30 cellular contexts compared by ENCODE assay signal in genomic region chr5:61394078-61394701, GRCh38.
DNase-seq lines count a peak whose midpoint lies in the region; ATAC-seq, FAIRE-seq and TF ChIP-seq lines count a peak whose summit lies in the region.
"Had no signal": no experiment of that assay in that cellular context is flagged by ENCODE, and none has a peak within 500 bp of the region (broad histone marks: within the 10 kb centered on the region; RNA-seq: fewer than 3 reads in every experiment).

No MANE protein-coding gene starts in this region.

- peaks cover 97% of the 10 kb centered on the region for H3K79me2 ChIP-seq in astrocyte (ENCODE audit: insufficient read depth, low read length)

- peaks cover 85% of the 10 kb centered on the region for H4K20me1 ChIP-seq in astrocyte (ENCODE audit: insufficient read depth, low read length)

- H3K4me2 ChIP-seq in A549: 0 out of 3 replicates have a peak overlapping the region, but pooled peaks have one; percentile 5
- no peak overlapping the region for H3K4me2 ChIP-seq in astrocyte (ENCODE audit: low read length)
- H3K4me2 ChIP-seq: BLaER1 had no signal

- peak overlapping the region; percentile 77 for H3K27ac Mint-ChIP-seq in astrocyte (ENCODE audit: unreplicated experiment)
- H3K27ac Mint-ChIP-seq in T-helper 17 cell: no peak overlapping the region
- H3K27ac Mint-ChIP-seq: activated CD4-positive, alpha-beta T cell treated with anti-CD3 and anti-CD28 coated beads for 36 hours; stimulated activated effector memory CD8-positive, alpha-beta T cell treated with anti-CD3 and anti-CD28 coated beads, Interleukin-12 subunit alpha, Interleukin-12 subunit beta, amount 100 ng/mL, for 72 hours had no signal

- TF ChIP-seq RAD21 in A549 (conservative IDR thresholded peaks at IDR 0.05 in 1 of 2, IDR thresholded peaks at IDR 0.05 in 1 of 2): no peak

- no peak for FAIRE-seq in A549 (lab: Jason Lieb, UNC)
- no peak for FAIRE-seq in astrocyte (lab: Jason Lieb, UNC)
- FAIRE-seq: GM12891, urothelium cell line had no signal

- no peak for TF ChIP-seq POLR2A in A549 (IDR thresholded peaks at IDR 0.05; ENCODE audit: low read length)
- TF ChIP-seq POLR2A in body of pancreas (IDR thresholded peaks at IDR 0.05): no peak

- H3K4me1 ChIP-seq in A549 (peaks cover 30% of the 10 kb centered on the region), astrocyte (ENCODE audit: insufficient read depth, low read length) (peaks cover 8% of the 10 kb centered on the region), body of pancreas (no peaks in the 10 kb centered on the region)
- H3K4me1 ChIP-seq: suprapubic skin had no signal

- H3K4me1 Mint-ChIP-seq in astrocyte (ENCODE audit: low read depth, unreplicated experiment) (peaks cover 31% of the 10 kb centered on the region), T-helper 17 cell (peaks cover 12% of the 10 kb centered on the region)

- DNase-seq in A549 (ENCODE audit: low read depth in 1 of 2, low spot score in 1 of 2) (no peak), HS-5 (ENCODE audit: low read depth) (peak; percentile 20), astrocyte (ENCODE audit: low read depth) (peak; percentile 43), kidney tubule cell (ENCODE audit: low spot score) (peak; percentile 37), anterior cingulate cortex (lab: John Stamatoyannopoulos, UW) (no peak), body of pancreas (no peak), SIG-M5 (lab: John Stamatoyannopoulos, UW) (no peak), T-helper 17 cell (no peak)
- DNase-seq: ACHN; activated CD4-positive, alpha-beta T cell treated with anti-CD3 and anti-CD28 coated beads for 36 hours; activated CD8-positive, alpha-beta memory T cell treated with anti-CD3 and anti-CD28 coated beads for 24 hours; activated naive CD4-positive, alpha-beta T cell; activated T-cell treated with anti-CD3 and anti-CD28 coated beads, Interleukin-2, amount 50 U/mL, for 1 hour; COR-L47; cortex of kidney; DMS79; NCI-H1436; PC-3; SJCRH30; spleen; stimulated activated CD4-positive, alpha-beta T cell treated with anti-CD3 and anti-CD28 coated beads, Interleukin-2, amount 100 ng/mL, for 48 hours; T-helper 1 cell had no signal

- no peak overlapping the region for H2AFZ ChIP-seq in astrocyte (ENCODE audit: low read depth, low read length)

- H3K9me3 ChIP-seq in A549 (no peaks in the 10 kb centered on the region), astrocyte (ENCODE audit: insufficient read depth, low read depth, low read length) (no peaks in the 10 kb centered on the region), body of pancreas (no peaks in the 10 kb centered on the region), T-helper 17 cell (ENCODE audit: control insufficient read depth, low read length, poor library complexity, severe bottlenecking) (no peaks in the 10 kb centered on the region)
- H3K9me3 ChIP-seq: SJCRH30, spleen, suprapubic skin had no signal

- POLR2A ChIA-PET in A549 (lab: Yijun Ruan, JAX): no interaction called here

- no peak for TF ChIP-seq EP300 in A549 (IDR thresholded peaks at IDR 0.05)

- TF ChIP-seq CTCF in A549 (IDR thresholded peaks at IDR 0.05) (no peak), astrocyte (IDR thresholded peaks at IDR 0.05; ENCODE audit: insufficient read depth, low read depth, low read length) (no peak), body of pancreas (IDR thresholded peaks at IDR 0.05) (no peak)

- 84% methylated on average over 1 of the region's 1 CpG for WGBS in A549 (ENCODE audit: missing lambda C conversion rate)
- 94% methylated on average over 1 of the region's 1 CpG; no CpG with 5 or more reads in 1 of the 2 donors for WGBS in body of pancreas, 2 donors

- H3K9me3 Mint-ChIP-seq in astrocyte (ENCODE audit: unreplicated experiment): no peaks in the 10 kb centered on the region

- H3K4me3 ChIP-seq in A549 (no peak overlapping the region), astrocyte (ENCODE audit: insufficient read depth, low read depth, low read length) (no peak overlapping the region), body of pancreas (no peak overlapping the region)
- H3K4me3 ChIP-seq: BLaER1, SJCRH30, spleen, suprapubic skin had no signal

- no peak overlapping the region for H3K9ac ChIP-seq in astrocyte (ENCODE audit: low read length)
- H3K9ac ChIP-seq: BLaER1 had no signal

- peak; percentile 50 to 51; a peak in 4 of 6 replicates for ATAC-seq in A549
- ATAC-seq in body of pancreas: no peak
- no peak for ATAC-seq in T-helper 17 cell
- ATAC-seq: activated CD4-positive, alpha-beta T cell treated with anti-CD3 and anti-CD28 coated beads for 36 hours; HCT116; PC-3; stimulated activated effector memory CD8-positive, alpha-beta T cell treated with anti-CD3 and anti-CD28 coated beads, Interleukin-12 subunit alpha, Interleukin-12 subunit beta, amount 100 ng/mL, for 72 hours had no signal

- H3K27me3 ChIP-seq in astrocyte (ENCODE audit: insufficient read depth, low read length) (no peaks in the 10 kb centered on the region), body of pancreas (no peaks in the 10 kb centered on the region)
- H3K27me3 ChIP-seq: BLaER1, SJCRH30, spleen, suprapubic skin had no signal

- H3K36me3 ChIP-seq in astrocyte (ENCODE audit: insufficient read depth, low read length) (no peaks in the 10 kb centered on the region), body of pancreas (replicated peaks in 1 of 2; ENCODE audit: insufficient read depth in 1 of 2, low read depth in 2 of 2) (no peaks in the 10 kb centered on the region)
- H3K36me3 ChIP-seq: suprapubic skin had no signal

- H3K27ac ChIP-seq in A549 (peak overlapping the region in 1 of 2 experiments; percentile 23; a peak in 2 of 6 replicates), astrocyte (ENCODE audit: low read depth, low read length) (no peak overlapping the region), body of pancreas (no peak overlapping the region)
- H3K27ac ChIP-seq: BLaER1, HL-60, SJCRH30, spleen, suprapubic skin had no signal

- intact Hi-C loops in body of pancreas (cut with DNase I): no loop called here

- no peaks in the 10 kb centered on the region for H3K27me3 Mint-ChIP-seq in astrocyte (ENCODE audit: low read depth, unreplicated experiment)
- H3K27me3 Mint-ChIP-seq in T-helper 17 cell: no peaks in the 10 kb centered on the region
- H3K27me3 Mint-ChIP-seq: activated CD4-positive, alpha-beta T cell treated with anti-CD3 and anti-CD28 coated beads for 36 hours; IgD-negative memory B cell had no signal

- no peak overlapping the region for H3K4me3 Mint-ChIP-seq in astrocyte (ENCODE audit: unreplicated experiment)
- no peak overlapping the region for H3K4me3 Mint-ChIP-seq in T-helper 17 cell
- H3K4me3 Mint-ChIP-seq: activated CD4-positive, alpha-beta T cell treated with anti-CD3 and anti-CD28 coated beads for 36 hours; IgD-negative memory B cell; stimulated activated effector memory CD8-positive, alpha-beta T cell treated with anti-CD3 and anti-CD28 coated beads, Interleukin-12 subunit alpha, Interleukin-12 subunit beta, amount 100 ng/mL, for 72 hours had no signal

- CTCF ChIA-PET in A549 (lab: Yijun Ruan, JAX): interaction anchor here (1.0 to 2.2 kb wide), 2 partner anchors 11 to 265 kb away, joined by 4 to 5 read pairs; no protein-coding TSS in a partner anchor

- H3K36me3 Mint-ChIP-seq in astrocyte (ENCODE audit: low read depth, unreplicated experiment) (peaks cover 14% of the 10 kb centered on the region), T-helper 17 cell (ENCODE audit: low read depth) (no peaks in the 10 kb centered on the region)
- H3K36me3 Mint-ChIP-seq: stimulated activated effector memory CD8-positive, alpha-beta T cell treated with anti-CD3 and anti-CD28 coated beads, Interleukin-12 subunit alpha, Interleukin-12 subunit beta, amount 100 ng/mL, for 72 hours had no signal

TF ChIP-seq in A549, 52 proteins besides CTCF, POLR2A, EP300 and RAD21 (continues in another document):
- TF ChIP-seq, protein P1, sequence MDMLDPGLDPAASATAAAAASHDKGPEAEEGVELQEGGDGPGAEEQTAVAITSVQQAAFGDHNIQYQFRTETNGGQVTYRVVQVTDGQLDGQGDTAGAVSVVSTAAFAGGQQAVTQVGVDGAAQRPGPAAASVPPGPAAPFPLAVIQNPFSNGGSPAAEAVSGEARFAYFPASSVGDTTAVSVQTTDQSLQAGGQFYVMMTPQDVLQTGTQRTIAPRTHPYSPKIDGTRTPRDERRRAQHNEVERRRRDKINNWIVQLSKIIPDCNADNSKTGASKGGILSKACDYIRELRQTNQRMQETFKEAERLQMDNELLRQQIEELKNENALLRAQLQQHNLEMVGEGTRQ (IDR thresholded peaks at IDR 0.05): no peak
- TF ChIP-seq, protein P2, sequence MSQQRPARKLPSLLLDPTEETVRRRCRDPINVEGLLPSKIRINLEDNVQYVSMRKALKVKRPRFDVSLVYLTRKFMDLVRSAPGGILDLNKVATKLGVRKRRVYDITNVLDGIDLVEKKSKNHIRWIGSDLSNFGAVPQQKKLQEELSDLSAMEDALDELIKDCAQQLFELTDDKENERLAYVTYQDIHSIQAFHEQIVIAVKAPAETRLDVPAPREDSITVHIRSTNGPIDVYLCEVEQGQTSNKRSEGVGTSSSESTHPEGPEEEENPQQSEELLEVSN (IDR thresholded peaks at IDR 0.05; ENCODE audit: borderline replicate concordance, low read depth): no peak
- TF ChIP-seq ELK1 (IDR thresholded peaks at IDR 0.05; ENCODE audit: low read depth, low read length): no peak
- no peak for TF ChIP-seq MAZ (IDR thresholded peaks at IDR 0.05; ENCODE audit: borderline replicate concordance, low read depth, low read length)
- TF ChIP-seq, protein P3, sequence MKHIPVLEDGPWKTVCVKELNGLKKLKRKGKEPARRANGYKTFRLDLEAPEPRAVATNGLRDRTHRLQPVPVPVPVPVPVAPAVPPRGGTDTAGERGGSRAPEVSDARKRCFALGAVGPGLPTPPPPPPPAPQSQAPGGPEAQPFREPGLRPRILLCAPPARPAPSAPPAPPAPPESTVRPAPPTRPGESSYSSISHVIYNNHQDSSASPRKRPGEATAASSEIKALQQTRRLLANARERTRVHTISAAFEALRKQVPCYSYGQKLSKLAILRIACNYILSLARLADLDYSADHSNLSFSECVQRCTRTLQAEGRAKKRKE (CRISPR knock-in tag; IDR thresholded peaks at IDR 0.05; ENCODE audit: low read depth): no peak
- TF ChIP-seq CEBPB (IDR thresholded peaks at IDR 0.05): no peak

Comparison
In these comparisons a context has a peak if more than half of its experiments do, and no peak if none do; other contexts are left out.
1. ATAC-seq: peak in A549 (2 of 2); none in body of pancreas (single experiment) and T-helper 17 cell (single experiment).
2. DNase-seq: peak in HS-5 (single experiment), astrocyte (single experiment) and kidney tubule cell (single experiment); none in A549 (0 of 2), anterior cingulate cortex (0 of 58), body of pancreas (0 of 4), SIG-M5 (single experiment) and T-helper 17 cell (0 of 3).